8 cellular contexts compared by ENCODE assay signal in the genomic region with DNA sequence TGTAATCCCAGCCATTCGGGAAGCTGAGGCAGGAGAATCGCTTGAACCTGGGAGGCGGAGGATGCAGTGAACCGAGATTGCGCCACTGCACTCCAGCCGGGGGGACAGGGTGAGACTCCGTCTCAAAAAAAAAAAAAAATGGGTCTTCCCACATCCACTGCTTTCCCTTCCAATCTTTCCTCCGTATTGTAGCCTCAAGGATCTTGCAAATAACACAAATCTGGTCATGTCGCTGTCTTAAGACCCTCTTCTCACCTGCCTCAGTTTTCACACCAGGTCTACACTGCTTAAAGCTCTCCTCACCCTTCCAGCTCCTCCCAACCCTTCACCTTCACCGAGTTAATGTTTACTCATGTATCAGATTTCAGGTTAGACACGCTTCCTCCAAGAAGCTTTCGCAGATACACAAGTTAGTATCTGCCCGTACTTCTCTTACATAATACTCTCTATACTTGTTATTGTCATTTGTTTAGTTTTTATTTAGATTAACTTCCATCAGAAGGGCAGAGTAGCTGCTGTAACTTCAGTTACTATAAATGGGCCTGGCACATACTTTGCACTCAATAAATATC. TPM values are rescaled to one million over a fixed set of nuclear protein-coding genes. Genes with fewer than 3 reads are reported as not detected.
DNase-seq lines count a peak whose midpoint lies in the region; ATAC-seq, FAIRE-seq and TF ChIP-seq lines count a peak whose summit lies in the region.

No MANE protein-coding gene starts in this region.

- no peak for ATAC-seq in left cardiac atrium

- H3K4me1 Mint-ChIP-seq in activated CD4-positive, alpha-beta T cell treated with anti-CD3 and anti-CD28 coated beads, Interleukin-2, amount 10 ng/mL, durations not matched to agents 24 days and 14 days: peaks cover 2% of the 10 kb centered on the region

- intact Hi-C loops in left cardiac atrium (cut with DNase I): no loop called here
- intact Hi-C loops in ascending aorta (cut with DNase I): no loop called here
- intact Hi-C loops in activated CD4-positive, alpha-beta T cell treated with anti-CD3 and anti-CD28 coated beads, Interleukin-2, amount 10 ng/mL, durations not matched to agents 24 days and 14 days (cut with micrococcal nuclease): loop anchor here (5.0 kb wide), 1 partner anchor 32 kb away; no protein-coding TSS in a partner anchor

- TF ChIP-seq CTCF in cardiac muscle cell (IDR thresholded peaks at IDR 0.05; ENCODE audit: low read depth, low read length) (no peak), ascending aorta (IDR thresholded peaks at IDR 0.05) (no peak), kidney epithelial cell (IDR thresholded peaks at IDR 0.05; ENCODE audit: insufficient read depth, low read length, poor library complexity, severe bottlenecking) (no peak), D721Med (IDR thresholded peaks at IDR 0.05; ENCODE audit: insufficient read depth, missing control alignments) (no peak)

- no peak overlapping the region for H3K27ac ChIP-seq in cardiac muscle cell
- H3K27ac ChIP-seq in ascending aorta: no peak overlapping the region
- no peak overlapping the region for H3K27ac ChIP-seq in urinary bladder (ENCODE audit: low read depth)

- H3K4me3 ChIP-seq in cardiac muscle cell (peak overlapping the region; percentile 97), ascending aorta (peak overlapping the region; percentile 92), kidney epithelial cell (ENCODE audit: low read depth, low read length) (peak overlapping the region; percentile 95), urinary bladder (ENCODE audit: low read depth, low read length) (peak overlapping the region; percentile 95)

- H3K27me3 Mint-ChIP-seq in activated CD4-positive, alpha-beta T cell treated with anti-CD3 and anti-CD28 coated beads, Interleukin-2, amount 10 ng/mL, durations not matched to agents 24 days and 14 days: peaks cover 2% of the 10 kb centered on the region

- no peaks in the 10 kb centered on the region for H3K9me3 Mint-ChIP-seq in activated CD4-positive, alpha-beta T cell treated with anti-CD3 and anti-CD28 coated beads, Interleukin-2, amount 10 ng/mL, durations not matched to agents 24 days and 14 days

- H3K4me1 ChIP-seq in cardiac muscle cell (ENCODE audit: low read depth) (peaks cover 13% of the 10 kb centered on the region), ascending aorta (peaks cover 3 to 16% of the 10 kb centered on the region in 2 donors), urinary bladder (ENCODE audit: insufficient read depth) (no peaks in the 10 kb centered on the region)

- H3K27ac Mint-ChIP-seq in activated CD4-positive, alpha-beta T cell treated with anti-CD3 and anti-CD28 coated beads, Interleukin-2, amount 10 ng/mL, durations not matched to agents 24 days and 14 days: no peak overlapping the region

- H3K27me3 ChIP-seq in cardiac muscle cell (no peaks in the 10 kb centered on the region), ascending aorta (no peaks in the 10 kb centered on the region), kidney epithelial cell (ENCODE audit: control insufficient read depth, insufficient read depth, low read length) (no peaks in the 10 kb centered on the region)

- WGBS in urinary bladder: 69% methylated on average over 13 of the region's 13 CpGs

- H3K4me3 Mint-ChIP-seq in activated CD4-positive, alpha-beta T cell treated with anti-CD3 and anti-CD28 coated beads, Interleukin-2, amount 10 ng/mL, durations not matched to agents 24 days and 14 days: no peak overlapping the region

- DNase-seq in cardiac muscle cell (ENCODE audit: low read depth in 1 of 2, low spot score in 1 of 2) (no peak), left cardiac atrium (no peak), ascending aorta (ENCODE audit: low spot score in 2 of 2) (no peak), kidney epithelial cell (ENCODE audit: low read depth) (no peak), D721Med (ENCODE audit: insufficient read length, low spot score) (no peak), NCI-H1694 treated with DMSO at 0.1 percent for 48 hours (lab: John Stamatoyannopoulos, UW) (no peak)
- DNase-seq in activated CD4-positive, alpha-beta T cell treated with anti-CD3 and anti-CD28 coated beads, Interleukin-2, amount 10 ng/mL, durations not matched to agents 24 days and 14 days: no peak

- H3K36me3 Mint-ChIP-seq in activated CD4-positive, alpha-beta T cell treated with anti-CD3 and anti-CD28 coated beads, Interleukin-2, amount 10 ng/mL, durations not matched to agents 24 days and 14 days (ENCODE audit: low read depth): peaks cover 4% of the 10 kb centered on the region

- FAIRE-seq in D721Med (lab: Jason Lieb, UNC): no peak

- H3K9me3 ChIP-seq in cardiac muscle cell (ENCODE audit: low read depth) (no peaks in the 10 kb centered on the region), ascending aorta (no peaks in the 10 kb centered on the region)

- H3K36me3 ChIP-seq in cardiac muscle cell (no peaks in the 10 kb centered on the region), ascending aorta (no peaks in the 10 kb centered on the region), kidney epithelial cell (ENCODE audit: control insufficient read depth, insufficient read depth, low read length) (no peaks in the 10 kb centered on the region), urinary bladder (ENCODE audit: insufficient read depth) (no peaks in the 10 kb centered on the region)

RNA-seq across cellular contexts. Expression of gene IER3IP1, which starts 1.5 kb away (rescaled TPM):
- 8.2 and 14.6 TPM in 2 replicates for total RNA-seq in cardiac muscle cell
- 32.1 and 34.3 TPM in 2 replicates for polyA plus RNA-seq in cardiac muscle cell
- 10 to 100 TPM in 1 of 2 donors, 1 to 10 TPM in 1; 9.9 to 13.7 TPM for total RNA-seq in left cardiac atrium
- total RNA-seq in ascending aorta: 10.0 TPM
- total RNA-seq in kidney epithelial cell: 13.6 and 16.2 TPM in 2 replicates
- total RNA-seq in urinary bladder: 31.4 TPM
- 12.9 TPM for polyA plus RNA-seq in urinary bladder
- 16.0 and 16.2 TPM in 2 replicates for total RNA-seq in activated CD4-positive, alpha-beta T cell treated with anti-CD3 and anti-CD28 coated beads, Interleukin-2, amount 10 ng/mL, durations not matched to agents 24 days and 14 days

RNA-seq across cellular contexts. Expression of gene HDHD2, which starts 24.3 kb away (rescaled TPM):
- total RNA-seq in cardiac muscle cell (40.8 and 55.4 TPM in 2 replicates), left cardiac atrium (10 to 100 TPM; 37.6 to 40.6 TPM), ascending aorta (3.5 TPM), kidney epithelial cell (15.5 and 21.4 TPM in 2 replicates), urinary bladder (28.7 TPM)
- polyA plus RNA-seq in cardiac muscle cell (91.0 and 92.5 TPM in 2 replicates), urinary bladder (28.7 TPM)
- 37.7 and 40.6 TPM in 2 replicates for total RNA-seq in activated CD4-positive, alpha-beta T cell treated with anti-CD3 and anti-CD28 coated beads, Interleukin-2, amount 10 ng/mL, durations not matched to agents 24 days and 14 days
